In genomic region chr2:230731512-230731911, GRCh38 we compare ENCODE assay signal across 1 cellular context.
TF ChIP-seq lines count a peak whose summit lies in the region.

No MANE protein-coding gene starts in this region.

TF ChIP-seq in K562, 482 proteins besides CTCF, POLR2A, EP300 and RAD21:
- TF ChIP-seq GTF2A2 (tag; IDR thresholded peaks at IDR 0.05) (no peak), TCFL5 (CRISPR knock-in tag; conservative IDR thresholded peaks at IDR 0.05) (no peak), JUND (IDR thresholded peaks at IDR 0.05; ENCODE audit: borderline replicate concordance, low read depth, low read length) (no peak), JUND (tag; IDR thresholded peaks at IDR 0.05; ENCODE audit: borderline replicate concordance, low read depth, low read length) (no peak), ILF3 (IDR thresholded peaks at IDR 0.05; ENCODE audit: borderline replicate concordance) (no peak), ZHX1 (conservative IDR thresholded peaks at IDR 0.05; ENCODE audit: low read length) (no peak), TAF9B (IDR thresholded peaks at IDR 0.05; ENCODE audit: partially characterized antibody) (no peak), PHB (CRISPR knock-in tag; IDR thresholded peaks at IDR 0.05) (no peak), LCOR (CRISPR knock-in tag; IDR thresholded peaks at IDR 0.05) (no peak), HNRNPH1 (optimal IDR thresholded peaks at IDR 0.05; ENCODE audit: low read depth, low read length) (no peak), SNIP1 (IDR thresholded peaks at IDR 0.05; ENCODE audit: low read depth) (no peak), GMEB1 (CRISPR knock-in tag; IDR thresholded peaks at IDR 0.05) (no peak), CXXC5 (CRISPR knock-in tag; IDR thresholded peaks at IDR 0.05) (no peak), CLOCK (CRISPR knock-in tag; IDR thresholded peaks at IDR 0.05; ENCODE audit: borderline replicate concordance) (no peak), E2F6 (IDR thresholded peaks at IDR 0.05; ENCODE audit: borderline replicate concordance in 1 of 2, extremely low read depth in 1 of 2, insufficient read depth in 1 of 2, insufficient read length in 1 of 2, low read depth in 1 of 2, low read length in 1 of 2, poor library complexity in 1 of 2, severe bottlenecking in 1 of 2) (no peak), MYBL2 (IDR thresholded peaks at IDR 0.05; ENCODE audit: low read depth) (no peak), MYBL2 (CRISPR knock-in tag; IDR thresholded peaks at IDR 0.05; ENCODE audit: borderline replicate concordance) (no peak), CSDE1 (IDR thresholded peaks at IDR 0.05) (no peak), HNRNPUL1 (IDR thresholded peaks at IDR 0.05; ENCODE audit: low read length) (no peak), ZNF121 (CRISPR knock-in tag; conservative IDR thresholded peaks at IDR 0.05) (peak; percentile 64), BCOR (IDR thresholded peaks at IDR 0.05) (0 out of 2 replicates have a peak, but pooled peaks have one; percentile 9), HDAC2 (IDR thresholded peaks at IDR 0.05) (no peak), PPARD (CRISPR knock-in tag; IDR thresholded peaks at IDR 0.05) (no peak), RBM25 (IDR thresholded peaks at IDR 0.05; ENCODE audit: low read depth, low read length, severe bottlenecking) (peak; percentile 22)
